8 cellular contexts compared by ENCODE assay signal in genomic region chr5:139137703-139138102, GRCh38.
DNase-seq lines count a peak whose midpoint lies in the region; ATAC-seq and TF ChIP-seq lines count a peak whose summit lies in the region.

No MANE protein-coding gene starts in this region.

- no peak overlapping the region for H3K4me3 Mint-ChIP-seq in chondrocyte (ENCODE audit: unreplicated experiment)
- H3K4me3 Mint-ChIP-seq in nephron = no peak overlapping the region

- H3K27ac Mint-ChIP-seq in chondrocyte (ENCODE audit: unreplicated experiment) (no peak overlapping the region), nephron (peak overlapping the region; percentile 48 to 82 (median 68))

- H3K9me3 Mint-ChIP-seq in chondrocyte (ENCODE audit: low read depth) (no peaks in the 10 kb centered on the region), nephron (no peaks in the 10 kb centered on the region)

- H3K27me3 Mint-ChIP-seq in chondrocyte (ENCODE audit: low read depth) (no peaks in the 10 kb centered on the region), nephron (ENCODE audit: low read depth) (no peaks in the 10 kb centered on the region)

- no peak for DNase-seq in GM10248 (ENCODE audit: extremely low spot score)
- DNase-seq in NCI-H2196 (lab: John Stamatoyannopoulos, UW; ENCODE audit: unreplicated experiment) = peak; percentile 60
- no peak for DNase-seq in chondrocyte (ENCODE audit: low spot score)
- DNase-seq in NCI-H1105 (lab: John Stamatoyannopoulos, UW) = no peak
- no peak for DNase-seq in inferior parietal cortex (ENCODE audit: extremely low spot score)
- no peak for DNase-seq in HPDE6-E6E7 (ENCODE audit: extremely low spot score)

- H3K36me3 Mint-ChIP-seq in chondrocyte (ENCODE audit: low read depth) = no peaks in the 10 kb centered on the region
- H3K36me3 Mint-ChIP-seq in nephron (ENCODE audit: low read depth) = no peaks in the 10 kb centered on the region

- TF ChIP-seq CTCF in GM10248 (IDR thresholded peaks at IDR 0.05; ENCODE audit: control extremely low read depth, extremely low read depth, low read depth, missing control alignments) (peak; percentile 29), chondrocyte (IDR thresholded peaks at IDR 0.05) (peak; percentile 56), nephron (IDR thresholded peaks at IDR 0.05; ENCODE audit: unreplicated experiment in 3 of 3) (peak in 2 of 3 experiments; percentile 20 to 21)

- H3K4me1 Mint-ChIP-seq in chondrocyte (ENCODE audit: low read depth) (peaks cover 55% of the 10 kb centered on the region), nephron (peaks cover 69% of the 10 kb centered on the region)

- ATAC-seq in HG02970 (IDR thresholded peaks at IDR 0.05; ENCODE audit: low FRiP score, unreplicated experiment) = no peak

- CTCF ChIA-PET in GM10248 (lab: Yijun Ruan, JAX) = interaction anchor here (1.0 to 1.5 kb wide), 5 partner anchors 9 to 312 kb away, joined by 3 to 7 read pairs (median 4); no protein-coding TSS in a partner anchor

- POLR2A ChIA-PET in GM10248 (lab: Yijun Ruan, JAX) = no interaction called here
